In the genomic region with DNA sequence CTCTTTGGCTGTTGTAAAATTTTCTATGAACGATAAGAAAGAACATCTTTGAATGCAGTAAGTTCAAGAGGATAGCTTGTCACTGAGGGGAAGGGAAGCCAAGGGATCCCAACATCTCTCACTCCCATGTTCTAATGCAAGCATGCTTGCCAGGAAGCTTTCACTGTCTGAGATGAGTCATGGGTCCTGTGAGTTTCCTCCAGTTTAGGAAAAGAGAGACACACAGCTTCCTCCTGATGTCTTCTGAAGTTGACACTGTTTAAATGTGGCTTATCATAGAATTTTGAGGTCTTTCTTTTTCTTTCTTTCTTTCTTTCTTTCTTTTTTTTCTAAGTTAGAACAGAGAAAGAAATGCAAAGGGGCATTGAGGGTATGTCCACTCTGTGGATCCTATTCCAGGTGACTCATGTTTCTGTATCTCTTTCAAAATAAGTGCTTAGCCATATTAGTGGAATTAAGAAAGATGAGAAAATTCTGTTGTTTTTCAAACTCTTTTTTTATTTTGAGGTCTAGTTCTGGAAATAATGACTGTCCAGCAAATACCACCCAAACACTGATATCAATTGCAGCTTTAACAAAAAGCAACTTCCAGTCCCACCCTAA, we compare ENCODE assay signal across 11 cellular contexts.
DNase-seq lines count a peak whose midpoint lies in the region; ATAC-seq, FAIRE-seq and TF ChIP-seq lines count a peak whose summit lies in the region.
"Had no signal": no experiment of that assay in that cellular context is flagged by ENCODE, and none has a peak within 500 bp of the region (broad histone marks: within the 10 kb centered on the region; RNA-seq: fewer than 3 reads in every experiment).

No MANE protein-coding gene starts in this region.

- no peak for ATAC-seq in HG02610 (IDR thresholded peaks at IDR 0.05; ENCODE audit: unreplicated experiment)

- CTCF ChIA-PET in A673 (lab: Charles Lee), result interaction anchor here (0.6 to 1.0 kb wide), 2 partner anchors 9 to 474 kb away, joined by 4 read pairs; no protein-coding TSS in a partner anchor

- H3K27me3 ChIP-seq in A673 (replicated peaks; ENCODE audit: insufficient read depth, low read depth, low read length, poor library complexity) (no peaks in the 10 kb centered on the region), colonic mucosa (no peaks in the 10 kb centered on the region), small intestine (ENCODE audit: control insufficient read depth in 2 of 2, insufficient read depth in 2 of 2, low read length in 2 of 2) (no peaks in the 10 kb centered on the region)

- DNase-seq in A673 (ENCODE audit: low spot score) (peak; percentile 64), LoVo (ENCODE audit: low spot score) (peak; percentile 8), colonic mucosa (peak; percentile 24), left kidney (ENCODE audit: low read depth, low spot score) (peak; percentile 26), HT-29 (ENCODE audit: low spot score) (no peak), NCI-H1417 treated with DMSO at 0.1 percent for 48 hours (lab: John Stamatoyannopoulos, UW) (no peak), small intestine (no peak)
- DNase-seq: NCI-H748 treated with DMSO at 0.1 percent for 48 hours, retina had no signal

- no peak for TF ChIP-seq CTCF in A673 (conservative IDR thresholded peaks at IDR 0.05; ENCODE audit: low read depth, low read length)
- no peak for TF ChIP-seq CTCF in colonic mucosa (IDR thresholded peaks at IDR 0.05)

- H3K4me1 ChIP-seq in A673 (ENCODE audit: insufficient read depth, low read length, poor library complexity, severe bottlenecking), result no peaks in the 10 kb centered on the region
- no peaks in the 10 kb centered on the region for H3K4me1 ChIP-seq in colonic mucosa
- no peaks in the 10 kb centered on the region for H3K4me1 ChIP-seq in small intestine (ENCODE audit: control insufficient read depth in 2 of 2, insufficient read depth in 1 of 2, low read depth in 1 of 2, low read length in 1 of 2)

- no peaks in the 10 kb centered on the region for H3K9me3 ChIP-seq in A673 (ENCODE audit: low read depth, low read length, poor library complexity, severe bottlenecking)
- no peaks in the 10 kb centered on the region for H3K9me3 ChIP-seq in colonic mucosa
- H3K9me3 ChIP-seq in small intestine (ENCODE audit: control insufficient read depth, low read depth), result no peaks in the 10 kb centered on the region
- H3K9me3 ChIP-seq: thoracic aorta had no signal

- no peak for FAIRE-seq in small intestine (lab: Jason Lieb, UNC)

- intact Hi-C loops in A673 (cut with micrococcal nuclease; ENCODE audit: unreplicated experiment) (no loop called here), colonic mucosa (cut with DNase I) (no loop called here)

- H3K36me3 ChIP-seq in A673 (ENCODE audit: insufficient read depth, low read length, poor library complexity, severe bottlenecking) (no peaks in the 10 kb centered on the region), colonic mucosa (no peaks in the 10 kb centered on the region), small intestine (ENCODE audit: control insufficient read depth in 2 of 2, insufficient read depth in 2 of 2, low read length in 2 of 2) (no peaks in the 10 kb centered on the region)
- H3K36me3 ChIP-seq: thoracic aorta had no signal

- H3K27ac ChIP-seq in A673 (ENCODE audit: low read depth, low read length, poor library complexity, severe bottlenecking), result no peak overlapping the region
- H3K27ac ChIP-seq in colonic mucosa, result no peak overlapping the region
- H3K27ac ChIP-seq in small intestine (ENCODE audit: low read depth in 1 of 2, low read length in 1 of 2), result no peak overlapping the region

- WGBS in small intestine, 3 donors, result 63 to 64% (median 63%) methylated on average over 1 of the region's 1 CpG

- BruUV-seq in A673 (replicated peaks; lab: Mats Ljungman, UMichigan), result no TSS peak

- H3K9ac ChIP-seq in colonic mucosa (ENCODE audit: low read depth in 2 of 2, low read length in 2 of 2), result no peak overlapping the region

- POLR2A ChIA-PET in A673 (lab: Charles Lee; ENCODE audit: low non-redundant PET), result no interaction called here

- no peak overlapping the region for H3K4me3 ChIP-seq in A673 (ENCODE audit: low read depth, low read length, poor library complexity, severe bottlenecking)
- H3K4me3 ChIP-seq in colonic mucosa, result no peak overlapping the region
- no peak overlapping the region for H3K4me3 ChIP-seq in small intestine (ENCODE audit: low read depth in 1 of 2, low read length in 2 of 2)
- H3K4me3 ChIP-seq: thoracic aorta had no signal

Comparison
In these comparisons a context has a peak if more than half of its experiments do, and no peak if none do; other contexts are left out.
1. DNase-seq: peak in A673 (single experiment), LoVo (single experiment), colonic mucosa (single experiment) and left kidney (single experiment); none in HT-29 (single experiment), NCI-H1417 treated with DMSO at 0.1 percent for 48 hours (single experiment) and small intestine (single experiment).